In genomic region chr19:5665781-5666513, GRCh38 we compare ENCODE assay signal across 10 cellular contexts. TPM values are rescaled to one million over a fixed set of nuclear protein-coding genes. Genes with fewer than 3 reads are reported as not detected.
DNase-seq lines count a peak whose midpoint lies in the region; ATAC-seq and TF ChIP-seq lines count a peak whose summit lies in the region.
"Had no signal": no experiment of that assay in that cellular context is flagged by ENCODE, and none has a peak within 500 bp of the region (broad histone marks: within the 10 kb centered on the region; RNA-seq: fewer than 3 reads in every experiment).

No MANE protein-coding gene starts in this region.

- peak; percentile 29; the same call in 1 of the 2 replicates for TF ChIP-seq CTCF in BE2C (IDR thresholded peaks at IDR 0.05; ENCODE audit: low read depth, low read length)
- peak; percentile 27 for TF ChIP-seq CTCF in astrocyte of the cerebellum (IDR thresholded peaks at IDR 0.05; ENCODE audit: low read depth, low read length, missing control alignments)
- no peak for TF ChIP-seq CTCF in left lung (IDR thresholded peaks at IDR 0.05)
- no peak for TF ChIP-seq CTCF in sigmoid colon (IDR thresholded peaks at IDR 0.05)

- in situ Hi-C loops in astrocyte of the cerebellum (cut with HindIII; ENCODE audit: low sequenced_read_pairs), result no loop called here

- H3K36me3 ChIP-seq in BE2C, result peaks cover 88% of the 10 kb centered on the region
- peaks cover 0 to 100% of the 10 kb centered on the region in 2 donors for H3K36me3 ChIP-seq in left lung
- peaks cover 55 to 94% (median 82%) of the 10 kb centered on the region in 4 donors for H3K36me3 ChIP-seq in sigmoid colon

- H3K9me3 ChIP-seq in BE2C (no peaks in the 10 kb centered on the region), left lung (no peaks in the 10 kb centered on the region), sigmoid colon (no peaks in the 10 kb centered on the region)
- H3K9me3 ChIP-seq: mucosa of descending colon had no signal

- H3K27ac ChIP-seq in left lung, result no peak overlapping the region
- H3K27ac ChIP-seq in sigmoid colon, result no peak overlapping the region

- 77% methylated on average over 10 of the region's 10 CpGs for WGBS in sigmoid colon, 2 donors

- ATAC-seq in left lung (peak; percentile 72), HG03025 (IDR thresholded peaks at IDR 0.05; ENCODE audit: low FRiP score, unreplicated experiment) (no peak)
- ATAC-seq: mucosa of descending colon had no signal

- no peaks in the 10 kb centered on the region for H3K27me3 ChIP-seq in BE2C
- H3K27me3 ChIP-seq in left lung, result no peaks in the 10 kb centered on the region
- no peaks in the 10 kb centered on the region for H3K27me3 ChIP-seq in sigmoid colon

- no peak for TF ChIP-seq EP300 in sigmoid colon (IDR thresholded peaks at IDR 0.05)

- DNase-seq in BE2C (no peak), HT1080 (ENCODE audit: low read depth) (peak; percentile 63), astrocyte of the cerebellum (ENCODE audit: low read depth) (peak; percentile 19), left lung (no peak), sigmoid colon (no peak), occipital lobe (lab: John Stamatoyannopoulos, UW) (no peak), NCI-H1694 treated with DMSO at 0.1 percent for 48 hours (lab: John Stamatoyannopoulos, UW) (no peak)
- DNase-seq: mucosa of descending colon, T-helper 1 cell had no signal

- H3K4me1 ChIP-seq in BE2C, result no peaks in the 10 kb centered on the region
- no peaks in the 10 kb centered on the region for H3K4me1 ChIP-seq in left lung
- H3K4me1 ChIP-seq in sigmoid colon, result no peaks in the 10 kb centered on the region

- no peak overlapping the region for H3K4me3 ChIP-seq in BE2C (ENCODE audit: low read depth, low read length)
- H3K4me3 ChIP-seq in astrocyte of the cerebellum (ENCODE audit: low read depth, low read length), result no peak overlapping the region
- no peak overlapping the region for H3K4me3 ChIP-seq in left lung
- no peak overlapping the region for H3K4me3 ChIP-seq in sigmoid colon
- H3K4me3 ChIP-seq: mucosa of descending colon had no signal

- TF ChIP-seq POLR2A in sigmoid colon (IDR thresholded peaks at IDR 0.05), result no peak

- intact Hi-C loops in left lung (cut with DNase I), result no loop called here
- intact Hi-C loops in sigmoid colon (cut with DNase I), result no loop called here

RNA-seq across cellular contexts. Expression of gene MICOS13, which starts 14.4 kb away (rescaled TPM):
- polyA plus RNA-seq in BE2C (2012; ENCODE audit: insufficient read depth, insufficient read length, low read depth), result 300 TPM
- total RNA-seq in HT1080 (2014; rRNA removed; shearing (Covaris generic)), result 234 and 256 TPM in 2 replicates
- polyA plus RNA-seq in HT1080 (2015; cell fraction: cytosol; rRNA removed), result 91.2 and 117 TPM in 2 replicates
- polyA plus RNA-seq in HT1080 (2015; cell fraction: nucleus; rRNA removed), result 57.7 and 59.2 TPM in 2 replicates
- total RNA-seq in left lung (10 to 100 TPM; 46.7 to 63.3 TPM), sigmoid colon (10 to 100 TPM; 39.6 to 87.8 (median 61.7) TPM), occipital lobe (16.2 TPM)
- polyA plus RNA-seq in sigmoid colon, result 100 to 1,000 TPM; 110 to 160 (median 120) TPM

RNA-seq across cellular contexts. Expression of gene HSD11B1L, which starts 14.9 kb away (rescaled TPM):
- 12.8 TPM for polyA plus RNA-seq in BE2C (2012; ENCODE audit: insufficient read depth, insufficient read length, low read depth)
- total RNA-seq in HT1080 (2014; rRNA removed; shearing (Covaris generic)), result 4.5 and 6.2 TPM in 2 replicates
- polyA plus RNA-seq in HT1080 (2015; cell fraction: cytosol; rRNA removed), result 10.3 and 10.5 TPM in 2 replicates
- polyA plus RNA-seq in HT1080 (2015; cell fraction: nucleus; rRNA removed), result 10.3 and 20.6 TPM in 2 replicates
- total RNA-seq in left lung (10 to 100 TPM in 1 of 2 donors, 1 to 10 TPM in 1; 5.8 to 10.4 TPM), sigmoid colon (10 to 100 TPM; 19.9 to 37.1 (median 23.3) TPM), occipital lobe (16.7 TPM)
- 1 to 10 TPM; 4.2 to 8.4 (median 6.3) TPM for polyA plus RNA-seq in sigmoid colon

RNA-seq across cellular contexts. Expression of gene RPL36, which starts 24.1 kb away (rescaled TPM):
- 4,760 TPM for polyA plus RNA-seq in BE2C (2012; ENCODE audit: insufficient read depth, insufficient read length, low read depth)
- total RNA-seq in HT1080 (2014; rRNA removed; shearing (Covaris generic)), result 1,434 and 2,039 TPM in 2 replicates
- polyA plus RNA-seq in HT1080 (2015; cell fraction: cytosol; rRNA removed), result 933 and 1,408 TPM in 2 replicates
- polyA plus RNA-seq in HT1080 (2015; cell fraction: nucleus; rRNA removed), result 312 and 437 TPM in 2 replicates
- total RNA-seq in left lung (100 to 1,000 TPM; 606 to 680 TPM), sigmoid colon (1,000 to 10,000 TPM in 2 of 4 donors, 100 to 1,000 TPM in 2; 593 to 1,408 (median 902) TPM), occipital lobe (299 TPM)
- polyA plus RNA-seq in sigmoid colon, result 1,000 to 10,000 TPM; 1,490 to 2,228 (median 1,816) TPM

RNA-seq across cellular contexts. Expression of gene SAFB, which starts 43.1 kb away (rescaled TPM):
- polyA plus RNA-seq in BE2C (2012; ENCODE audit: insufficient read depth, insufficient read length, low read depth), result 213 TPM
- total RNA-seq in HT1080 (2014; rRNA removed; shearing (Covaris generic)), result 33.5 and 63.9 TPM in 2 replicates
- 31.0 and 33.3 TPM in 2 replicates for polyA plus RNA-seq in HT1080 (2015; cell fraction: cytosol; rRNA removed)
- 89.5 and 131 TPM in 2 replicates for polyA plus RNA-seq in HT1080 (2015; cell fraction: nucleus; rRNA removed)
- total RNA-seq in left lung (10 to 100 TPM; 63.7 to 92.2 TPM), sigmoid colon (10 to 100 TPM; 48.9 to 75.9 (median 60.4) TPM), occipital lobe (76.6 TPM)
- 10 to 100 TPM; 25.7 to 64.1 (median 30.6) TPM for polyA plus RNA-seq in sigmoid colon

RNA-seq across cellular contexts. Expression of gene SAFB2, which starts 43.4 kb away (rescaled TPM):
- 327 TPM for polyA plus RNA-seq in BE2C (2012; ENCODE audit: insufficient read depth, insufficient read length, low read depth)
- 32.7 and 33.2 TPM in 2 replicates for total RNA-seq in HT1080 (2014; rRNA removed; shearing (Covaris generic))
- polyA plus RNA-seq in HT1080 (2015; cell fraction: cytosol; rRNA removed), result 18.1 and 19.6 TPM in 2 replicates
- 86.8 and 98.8 TPM in 2 replicates for polyA plus RNA-seq in HT1080 (2015; cell fraction: nucleus; rRNA removed)
- total RNA-seq in left lung (10 to 100 TPM; 62.0 to 75.9 TPM), sigmoid colon (10 to 100 TPM; 22.8 to 80.0 (median 38.1) TPM), occipital lobe (44.3 TPM)
- 10 to 100 TPM; 22.2 to 58.8 (median 24.3) TPM for polyA plus RNA-seq in sigmoid colon

Comparison
In these comparisons a context has a peak if more than half of its experiments do, and no peak if none do; other contexts are left out.
1. DNase-seq: peak in HT1080 (single experiment) and astrocyte of the cerebellum (single experiment); none in BE2C (single experiment), left lung (0 of 2), sigmoid colon (single experiment), occipital lobe (single experiment) and NCI-H1694 treated with DMSO at 0.1 percent for 48 hours (single experiment).
2. CTCF ChIP-seq: peak in BE2C (single experiment) and astrocyte of the cerebellum (single experiment); none in left lung (0 of 2) and sigmoid colon (0 of 4).